10 cellular contexts compared by ENCODE assay signal in the genomic region with DNA sequence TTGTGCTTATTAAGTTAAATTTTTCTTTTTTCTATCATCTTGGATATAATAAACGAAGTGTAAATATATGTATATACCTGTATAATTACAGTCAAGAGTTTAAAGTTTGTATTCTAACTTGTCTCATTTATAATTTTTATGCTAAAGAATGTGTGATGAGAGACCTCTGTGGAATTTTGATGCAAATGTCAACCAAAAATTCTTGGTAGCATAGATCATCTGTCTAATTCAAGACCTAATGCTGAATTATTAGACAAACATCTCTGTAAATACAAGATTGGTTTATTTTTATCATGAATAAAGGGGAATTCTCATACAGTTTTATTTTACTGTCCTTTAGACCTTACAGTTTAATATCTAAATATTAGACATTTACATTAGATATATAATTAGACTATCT.
"Had no signal": no experiment of that assay in that cellular context is flagged by ENCODE, and none has a peak within 500 bp of the region (broad histone marks: within the 10 kb centered on the region; RNA-seq: fewer than 3 reads in every experiment).

No MANE protein-coding gene starts in this region.

- ATAC-seq: gastrocnemius medialis had no signal

- H3K4me3 ChIP-seq: esophagus squamous epithelium, gastrocnemius medialis, thyroid gland, vagina had no signal

- H3K4me1 ChIP-seq: esophagus squamous epithelium, gastrocnemius medialis, parathyroid adenoma, thyroid gland, vagina had no signal

- H3K9ac ChIP-seq: parathyroid adenoma had no signal

- H3K9me3 ChIP-seq: esophagus squamous epithelium, gastrocnemius medialis, thyroid gland, vagina had no signal

- FAIRE-seq: small intestine had no signal

- H3K27me3 ChIP-seq: brain microvascular endothelial cell, esophagus squamous epithelium, gastrocnemius medialis, thyroid gland, vagina had no signal

- DNase-seq: activated B cell treated with CpG ODN at 0.5 μM for 24 hours; activated CD4-positive, alpha-beta T cell treated with anti-CD3 and anti-CD28 coated beads, Interleukin-2, amount 10 ng/mL, durations not matched to agents 24 days and 14 days; activated naive CD4-positive, alpha-beta T cell treated with Interleukin-2 at 50 U/mL for 16 hours; brain microvascular endothelial cell; esophagus squamous epithelium; gastrocnemius medialis; small intestine; thyroid gland had no signal

- H3K27ac ChIP-seq: esophagus squamous epithelium, gastrocnemius medialis, parathyroid adenoma, thyroid gland, vagina had no signal

- H3K36me3 ChIP-seq: brain microvascular endothelial cell, esophagus squamous epithelium, gastrocnemius medialis, thyroid gland, vagina had no signal
